ENCODE assay signal across 18 cellular contexts in genomic region chr1:30670195-30671060, GRCh38. TPM values are rescaled to one million over a fixed set of nuclear protein-coding genes. Genes with fewer than 3 reads are reported as not detected.
DNase-seq lines count a peak whose midpoint lies in the region; ATAC-seq, FAIRE-seq and TF ChIP-seq lines count a peak whose summit lies in the region.
"Had no signal": no experiment of that assay in that cellular context is flagged by ENCODE, and none has a peak within 500 bp of the region (broad histone marks: within the 10 kb centered on the region; RNA-seq: fewer than 3 reads in every experiment).

No MANE protein-coding gene starts in this region.

- no peaks in the 10 kb centered on the region for H4K20me1 ChIP-seq in astrocyte (ENCODE audit: insufficient read depth, low read length)

- DNase-seq in H54 (ENCODE audit: insufficient read length, low spot score): peak; percentile 59
- peak; percentile 11 for DNase-seq in astrocyte (ENCODE audit: low read depth)
- peak; percentile 90 to 97 for DNase-seq in foreskin fibroblast
- DNase-seq in uterus: peak; percentile 51 to 76
- no peak for DNase-seq in CD4-positive, alpha-beta memory T cell
- DNase-seq in activated CD8-positive, alpha-beta memory T cell treated with anti-CD3 and anti-CD28 coated beads, Interleukin-2, amount 50 U/mL, for 4 hours: no peak
- no peak for DNase-seq in NCI-H1417 treated with DMSO at 0.1 percent for 48 hours (lab: John Stamatoyannopoulos, UW)
- DNase-seq: activated B cell treated with CpG ODN at 0.5 μM for 24 hours; CD8-positive, alpha-beta memory T cell; left ventricle myocardium superior; naive B cell; NCI-H2029; NCI-H748 treated with DMSO at 0.1 percent for 48 hours; thyroid gland had no signal

- H3K9ac ChIP-seq in astrocyte (ENCODE audit: low read length): no peak overlapping the region

- H3K36me3 ChIP-seq in astrocyte (ENCODE audit: insufficient read depth, low read length) (no peaks in the 10 kb centered on the region), uterus (no peaks in the 10 kb centered on the region)
- no peaks in the 10 kb centered on the region for H3K36me3 ChIP-seq in CD4-positive, alpha-beta memory T cell (ENCODE audit: insufficient read depth, low read length)
- H3K36me3 ChIP-seq: cardiac muscle cell, thyroid gland had no signal

- H3K9me3 ChIP-seq in astrocyte (ENCODE audit: insufficient read depth, low read depth, low read length): no peaks in the 10 kb centered on the region
- H3K9me3 ChIP-seq in uterus: no peaks in the 10 kb centered on the region
- no peaks in the 10 kb centered on the region for H3K9me3 ChIP-seq in CD4-positive, alpha-beta memory T cell (ENCODE audit: control insufficient read depth in 1 of 2, low read length in 2 of 2)
- H3K9me3 ChIP-seq: thyroid gland had no signal

- CTCF ChIA-PET in CD4-positive, alpha-beta memory T cell (lab: Charles Lee; ENCODE audit: partially characterized antibody): no interaction called here

- peaks cover 17% of the 10 kb centered on the region for H3K27me3 Mint-ChIP-seq in astrocyte (ENCODE audit: low read depth, unreplicated experiment)
- peaks cover 12 to 23% of the 10 kb centered on the region in 2 donors for H3K27me3 Mint-ChIP-seq in CD4-positive, alpha-beta memory T cell

- TF ChIP-seq CTCF in astrocyte (IDR thresholded peaks at IDR 0.05; ENCODE audit: insufficient read depth, low read depth, low read length): no peak
- TF ChIP-seq CTCF in foreskin fibroblast (IDR thresholded peaks at IDR 0.05; ENCODE audit: low read depth, low read length): no peak
- no peak for TF ChIP-seq CTCF in uterus (IDR thresholded peaks at IDR 0.05)

- peak; percentile 57 for FAIRE-seq in H54 (lab: Jason Lieb, UNC)
- peak; percentile 88 for FAIRE-seq in astrocyte (lab: Jason Lieb, UNC)

- no peaks in the 10 kb centered on the region for H3K36me3 Mint-ChIP-seq in astrocyte (ENCODE audit: low read depth, unreplicated experiment)
- H3K36me3 Mint-ChIP-seq in CD4-positive, alpha-beta memory T cell: no peaks in the 10 kb centered on the region
- H3K36me3 Mint-ChIP-seq: CD8-positive, alpha-beta memory T cell had no signal

- ATAC-seq in GM18517 (IDR thresholded peaks at IDR 0.05; ENCODE audit: unreplicated experiment): no peak
- ATAC-seq: left ventricle myocardium superior had no signal

- H3K4me3 ChIP-seq in astrocyte (ENCODE audit: insufficient read depth, low read depth, low read length) (no peak overlapping the region), foreskin fibroblast (ENCODE audit: low read depth in 1 of 2, low read length in 2 of 2) (no peak overlapping the region), uterus (no peak overlapping the region)
- no peak overlapping the region for H3K4me3 ChIP-seq in CD4-positive, alpha-beta memory T cell (ENCODE audit: low read length in 2 of 2)
- H3K4me3 ChIP-seq: cardiac muscle cell, thyroid gland had no signal

- H3K4me3 Mint-ChIP-seq in astrocyte (ENCODE audit: unreplicated experiment): no peak overlapping the region
- no peak overlapping the region for H3K4me3 Mint-ChIP-seq in CD4-positive, alpha-beta memory T cell
- H3K4me3 Mint-ChIP-seq: activated B cell treated with CpG ODN at 0.5 μM for 24 hours; CD8-positive, alpha-beta memory T cell; naive B cell had no signal

- H3K27me3 ChIP-seq in astrocyte (ENCODE audit: insufficient read depth, low read length) (no peaks in the 10 kb centered on the region), uterus (no peaks in the 10 kb centered on the region)
- H3K27me3 ChIP-seq in CD4-positive, alpha-beta memory T cell (ENCODE audit: insufficient read depth, low read length): no peaks in the 10 kb centered on the region
- H3K27me3 ChIP-seq: cardiac muscle cell, thyroid gland had no signal

- intact Hi-C loops in uterus (cut with DNase I; ENCODE audit: low total_unique reads): no loop called here
- intact Hi-C loops in CD4-positive, alpha-beta memory T cell (cut with micrococcal nuclease): no loop called here

- no peak overlapping the region for H3K4me2 ChIP-seq in astrocyte (ENCODE audit: low read length)

- POLR2A ChIA-PET in CD4-positive, alpha-beta memory T cell (lab: Charles Lee; ENCODE audit: partially characterized antibody): no interaction called here

- H3K79me2 ChIP-seq in astrocyte (ENCODE audit: insufficient read depth, low read length): no peaks in the 10 kb centered on the region

- H3K27ac Mint-ChIP-seq in astrocyte (ENCODE audit: unreplicated experiment): no peak overlapping the region
- H3K27ac Mint-ChIP-seq in CD4-positive, alpha-beta memory T cell: no peak overlapping the region
- H3K27ac Mint-ChIP-seq: activated B cell treated with CpG ODN at 0.5 μM for 24 hours, naive B cell had no signal

- no peaks in the 10 kb centered on the region for H3K9me3 Mint-ChIP-seq in astrocyte (ENCODE audit: unreplicated experiment)
- H3K9me3 Mint-ChIP-seq in CD4-positive, alpha-beta memory T cell: peaks cover 3 to 30% (median 15%) of the 10 kb centered on the region in 8 donors

- no peaks in the 10 kb centered on the region for H3K4me1 Mint-ChIP-seq in astrocyte (ENCODE audit: low read depth, unreplicated experiment)
- H3K4me1 Mint-ChIP-seq in CD4-positive, alpha-beta memory T cell: no peaks in the 10 kb centered on the region
- H3K4me1 Mint-ChIP-seq: activated B cell treated with CpG ODN at 0.5 μM for 24 hours; CD8-positive, alpha-beta memory T cell; naive B cell had no signal

- H3K4me1 ChIP-seq in astrocyte (ENCODE audit: insufficient read depth, low read length): peaks cover 9% of the 10 kb centered on the region
- no peaks in the 10 kb centered on the region for H3K4me1 ChIP-seq in uterus
- no peaks in the 10 kb centered on the region for H3K4me1 ChIP-seq in CD4-positive, alpha-beta memory T cell (ENCODE audit: insufficient read depth, low read length)
- H3K4me1 ChIP-seq: thyroid gland had no signal

- TF ChIP-seq POLR2A in H54 (IDR thresholded peaks at IDR 0.05; ENCODE audit: low read depth, low read length): no peak
- TF ChIP-seq POLR2A in uterus (IDR thresholded peaks at IDR 0.05): no peak

- H2AFZ ChIP-seq in astrocyte (ENCODE audit: low read depth, low read length): no peak overlapping the region

- no peak overlapping the region for H3K27ac ChIP-seq in astrocyte (ENCODE audit: low read depth, low read length)
- peak overlapping the region; percentile 80 to 84 for H3K27ac ChIP-seq in uterus
- no peak overlapping the region for H3K27ac ChIP-seq in CD4-positive, alpha-beta memory T cell (ENCODE audit: low read depth, low read length)
- H3K27ac ChIP-seq: cardiac muscle cell, HL-60, thyroid gland had no signal

RNA-seq across cellular contexts. Expression of gene MATN1, which starts 53.0 kb away (rescaled TPM):
- total RNA-seq in astrocyte (0.32 and 0.34 TPM in 2 replicates), uterus (1 to 10 TPM in 1 of 4 donors, under 1 TPM in 1, not detected in 2; 0.46 to 1.7 TPM)
- under 1 TPM in 1 of 2 experiments, not detected in 1; 0.12 TPM for total RNA-seq in CD4-positive, alpha-beta memory T cell
- polyA plus RNA-seq in CD4-positive, alpha-beta memory T cell: 1 to 10 TPM in 1 of 2 donors, under 1 TPM in 1; 0.53 to 1.2 TPM
- total RNA-seq: left ventricle myocardium superior, pulmonary artery endothelial cell had no signal
- polyA plus RNA-seq: CD8-positive, alpha-beta memory T cell had no signal

Comparison
In these comparisons a context has a peak if more than half of its experiments do, and no peak if none do; other contexts are left out.
1. DNase-seq: peak in H54 (single experiment), astrocyte (single experiment), foreskin fibroblast (2 of 2) and uterus (2 of 2); none in CD4-positive, alpha-beta memory T cell (0 of 5), activated CD8-positive, alpha-beta memory T cell treated with anti-CD3 and anti-CD28 coated beads, Interleukin-2, amount 50 U/mL, for 4 hours (single experiment) and NCI-H1417 treated with DMSO at 0.1 percent for 48 hours (single experiment).
2. H3K27ac ChIP-seq: peak in uterus (2 of 2); none in astrocyte (single experiment) and CD4-positive, alpha-beta memory T cell (single experiment).